14 cellular contexts compared by ENCODE assay signal in the genomic region with DNA sequence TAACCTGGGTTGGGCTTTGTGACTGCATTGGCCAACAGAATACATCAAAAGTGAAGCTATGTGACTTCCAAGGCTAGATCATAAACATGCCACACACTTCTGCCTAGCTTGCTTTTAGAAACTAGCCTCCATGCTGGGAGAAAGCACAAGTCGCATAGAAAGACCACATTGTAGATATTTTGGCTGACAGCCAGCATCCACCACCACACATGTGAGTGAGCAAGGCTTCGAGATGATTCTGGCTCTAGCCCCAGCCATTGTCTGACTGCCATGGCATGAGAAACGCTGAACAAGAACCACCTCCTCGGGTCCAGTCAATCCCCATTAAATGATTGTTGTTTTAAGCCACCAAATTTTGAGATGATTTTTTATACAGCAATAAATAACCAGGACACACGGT. TPM values are rescaled to one million over a fixed set of nuclear protein-coding genes. Genes with fewer than 3 reads are reported as not detected.
A peak's percentile ranks its signal among the peaks of the same experiment; 100 is the strongest.
DNase-seq lines count a peak whose midpoint lies in the region; ATAC-seq and TF ChIP-seq lines count a peak whose summit lies in the region.
"Had no signal": no experiment of that assay in that cellular context is flagged by ENCODE, and none has a peak within 500 bp of the region (broad histone marks: within the 10 kb centered on the region; RNA-seq: fewer than 3 reads in every experiment).

No MANE protein-coding gene starts in this region.

- DNase-seq in Daoy (ENCODE audit: low read depth) (peak; percentile 75), astrocyte of the spinal cord (ENCODE audit: low read depth, low spot score) (peak; percentile 82), kidney tubule cell (ENCODE audit: low spot score) (peak; percentile 46), left colon (no peak)
- no peak for DNase-seq in activated naive CD8-positive, alpha-beta T cell treated with anti-CD3 and anti-CD28 coated beads, Interleukin-2, amount 50 U/mL, for 24 hours
- no peak for DNase-seq in stimulated activated CD4-positive, alpha-beta T cell treated with anti-CD3 and anti-CD28 coated beads, Interleukin-1b, Interleukin-23, amount 100 ng/mL, for 48 hours
- DNase-seq in stimulated activated CD4-positive, alpha-beta T cell treated with anti-CD3 and anti-CD28 coated beads, Interleukin-4, amount 100 ng/mL, for 1 hour: no peak
- DNase-seq: activated naive CD4-positive, alpha-beta T cell treated with anti-CD3 and anti-CD28 coated beads for 36 hours; colonic mucosa; kidney glomerular epithelial cell; MV-4-11; natural killer cell; T1000 had no signal

- H3K27me3 Mint-ChIP-seq in activated naive CD8-positive, alpha-beta T cell treated with anti-CD3 and anti-CD28 coated beads, Interleukin-2, amount 50 U/mL, for 24 hours: no peaks in the 10 kb centered on the region

- H3K4me1 ChIP-seq in KMS-11 (ENCODE audit: low read depth, poor library complexity, severe bottlenecking): peaks cover 6% of the 10 kb centered on the region

- H3K9ac ChIP-seq in KMS-11: no peak overlapping the region

- no peaks in the 10 kb centered on the region for H3K36me3 Mint-ChIP-seq in activated naive CD8-positive, alpha-beta T cell treated with anti-CD3 and anti-CD28 coated beads, Interleukin-2, amount 50 U/mL, for 24 hours (ENCODE audit: low read depth)
- H3K36me3 Mint-ChIP-seq: natural killer cell had no signal

- H3K27ac ChIP-seq in KMS-11: no peak overlapping the region
- H3K27ac ChIP-seq: colonic mucosa had no signal

- no peak for ATAC-seq in activated naive CD8-positive, alpha-beta T cell treated with anti-CD3 and anti-CD28 coated beads, Interleukin-2, amount 50 U/mL, for 24 hours
- ATAC-seq in left colon: no peak
- ATAC-seq: natural killer cell had no signal

- H4K20me1 ChIP-seq in KMS-11 (ENCODE audit: insufficient read depth): no peaks in the 10 kb centered on the region

- no peak overlapping the region for H3K27ac Mint-ChIP-seq in activated naive CD8-positive, alpha-beta T cell treated with anti-CD3 and anti-CD28 coated beads, Interleukin-2, amount 50 U/mL, for 24 hours
- H3K27ac Mint-ChIP-seq: activated naive CD4-positive, alpha-beta T cell treated with anti-CD3 and anti-CD28 coated beads for 36 hours; natural killer cell had no signal

- no peaks in the 10 kb centered on the region for H3K9me3 Mint-ChIP-seq in activated naive CD8-positive, alpha-beta T cell treated with anti-CD3 and anti-CD28 coated beads, Interleukin-2, amount 50 U/mL, for 24 hours
- H3K9me3 Mint-ChIP-seq: activated naive CD4-positive, alpha-beta T cell treated with anti-CD3 and anti-CD28 coated beads for 36 hours; natural killer cell had no signal

- H3K79me2 ChIP-seq in KMS-11 (ENCODE audit: insufficient read depth, low read depth): no peaks in the 10 kb centered on the region

- TF ChIP-seq CTCF in KMS-11 (conservative IDR thresholded peaks at IDR 0.05; ENCODE audit: low read depth, low read length) (no peak), astrocyte of the spinal cord (IDR thresholded peaks at IDR 0.05; ENCODE audit: low read depth, low read length) (no peak)

- no peaks in the 10 kb centered on the region for H3K36me3 ChIP-seq in KMS-11 (ENCODE audit: insufficient read depth)
- H3K36me3 ChIP-seq: colonic mucosa had no signal

- in situ Hi-C loops in astrocyte of the spinal cord (cut with HindIII; ENCODE audit: low sequenced_read_pairs): no loop called here

- H3K27me3 ChIP-seq in KMS-11 (ENCODE audit: insufficient read depth, low read depth): no peaks in the 10 kb centered on the region
- H3K27me3 ChIP-seq: colonic mucosa had no signal

- H3K4me1 Mint-ChIP-seq in activated naive CD8-positive, alpha-beta T cell treated with anti-CD3 and anti-CD28 coated beads, Interleukin-2, amount 50 U/mL, for 24 hours: no peaks in the 10 kb centered on the region
- H3K4me1 Mint-ChIP-seq: natural killer cell had no signal

- intact Hi-C loops in left colon (cut with DNase I, micrococcal nuclease): no loop called here

- H3K4me2 ChIP-seq in KMS-11: no peak overlapping the region

- H3K4me3 ChIP-seq in KMS-11 (IDR thresholded peaks at IDR 0.05; ENCODE audit: insufficient read depth, low read depth, low read length): no peak overlapping the region
- H3K4me3 ChIP-seq in astrocyte of the spinal cord (ENCODE audit: low read depth, low read length): no peak overlapping the region
- H3K4me3 ChIP-seq: colonic mucosa had no signal

- H3K4me3 Mint-ChIP-seq in activated naive CD8-positive, alpha-beta T cell treated with anti-CD3 and anti-CD28 coated beads, Interleukin-2, amount 50 U/mL, for 24 hours: no peak overlapping the region
- H3K4me3 Mint-ChIP-seq: activated naive CD4-positive, alpha-beta T cell treated with anti-CD3 and anti-CD28 coated beads for 36 hours; natural killer cell had no signal

- H2AFZ ChIP-seq in KMS-11 (ENCODE audit: low read depth): peak overlapping the region; percentile 3; the same call in 1 of the 2 replicates

RNA-seq across cellular contexts. Expression of gene CALM2, which starts 45.6 kb away (rescaled TPM):
- total RNA-seq in Daoy (2014; rRNA removed; shearing (Covaris generic)): 2,237 and 2,574 TPM in 2 replicates
- 100 to 1,000 TPM; 744 to 751 TPM for total RNA-seq in left colon

Comparison
In these comparisons a context has a peak if more than half of its experiments do, and no peak if none do; other contexts are left out.
1. DNase-seq: peak in Daoy (single experiment), astrocyte of the spinal cord (single experiment) and kidney tubule cell (single experiment); none in activated naive CD8-positive, alpha-beta T cell treated with anti-CD3 and anti-CD28 coated beads, Interleukin-2, amount 50 U/mL, for 24 hours (single experiment), stimulated activated CD4-positive, alpha-beta T cell treated with anti-CD3 and anti-CD28 coated beads, Interleukin-1b, Interleukin-23, amount 100 ng/mL, for 48 hours (single experiment), left colon (0 of 2) and stimulated activated CD4-positive, alpha-beta T cell treated with anti-CD3 and anti-CD28 coated beads, Interleukin-4, amount 100 ng/mL, for 1 hour (single experiment).